25 cellular contexts compared by ENCODE assay signal in genomic region chr19:46328079-46328478, GRCh38. TPM values are rescaled to one million over a fixed set of nuclear protein-coding genes. Genes with fewer than 3 reads are reported as not detected.
"Had no signal": no experiment of that assay in that cellular context is flagged by ENCODE, and none has a peak within 500 bp of the region (broad histone marks: within the 10 kb centered on the region; RNA-seq: fewer than 3 reads in every experiment).

No MANE protein-coding gene starts in this region.

- H3K4me3 Mint-ChIP-seq: activated CD4-positive, alpha-beta T cell treated with anti-CD3 and anti-CD28 coated beads, Interleukin-2, amount 10 ng/mL, durations not matched to agents 7 days and 5 days; activated CD8-positive, alpha-beta T cell treated with anti-CD3 and anti-CD28 coated beads, Interleukin-2, amount 10 ng/mL, durations not matched to agents 7 days and 5 days; activated naive CD4-positive, alpha-beta T cell treated with anti-CD3 and anti-CD28 coated beads, Interleukin-2, amount 50 U/mL, for 24 hours; memory B cell; nephron; T-cell; T-helper 2 cell treated with Interferon-gamma antibody and Interleukin-4, amounts not matched to agents 5 μg/mL and 100 μg/mL, for 36 hours had no signal

- H3K27me3 ChIP-seq: ascending aorta, breast epithelium, neutrophil, ovary, thyroid gland had no signal

- H3K36me3 ChIP-seq: breast epithelium, neutrophil, ovary, WERI-Rb-1 had no signal

- H3K27ac Mint-ChIP-seq: activated CD4-positive, alpha-beta T cell treated with anti-CD3 and anti-CD28 coated beads, Interleukin-2, amount 10 ng/mL, durations not matched to agents 7 days and 5 days; activated CD8-positive, alpha-beta T cell treated with anti-CD3 and anti-CD28 coated beads, Interleukin-2, amount 10 ng/mL, durations not matched to agents 7 days and 5 days; activated naive CD4-positive, alpha-beta T cell treated with anti-CD3 and anti-CD28 coated beads, Interleukin-2, amount 50 U/mL, for 24 hours; memory B cell; nephron; T-cell; T-helper 2 cell treated with Interferon-gamma antibody and Interleukin-4, amounts not matched to agents 5 μg/mL and 100 μg/mL, for 36 hours had no signal

- H3K9me3 ChIP-seq: ovary, thyroid gland had no signal

- H3K9me3 Mint-ChIP-seq: activated naive CD4-positive, alpha-beta T cell treated with anti-CD3 and anti-CD28 coated beads, Interleukin-2, amount 50 U/mL, for 24 hours had no signal

- H3K4me3 ChIP-seq: ascending aorta, breast epithelium, coronary artery, ovary, psoas muscle, thyroid gland had no signal

- H3K27ac ChIP-seq: ascending aorta, breast epithelium, coronary artery, neutrophil, ovary, psoas muscle, thyroid gland, WERI-Rb-1 had no signal

- ATAC-seq: activated CD8-positive, alpha-beta T cell treated with anti-CD3 and anti-CD28 coated beads, Interleukin-2, amount 10 ng/mL, durations not matched to agents 7 days and 5 days; left cardiac atrium; psoas muscle; right cardiac atrium; stimulated activated naive CD8-positive, alpha-beta T cell treated with anti-CD3 and anti-CD28 coated beads, Interleukin-15, Interleukin-2, amounts not matched to agents 100 U/mL and 50 U/mL, for 24 hours; T-cell had no signal

- DNase-seq: activated CD4-positive, alpha-beta T cell treated with anti-CD3 and anti-CD28 coated beads, Interleukin-2, amount 10 ng/mL, durations not matched to agents 7 days and 5 days; activated CD4-positive, CD25-positive, alpha-beta regulatory T cell treated with anti-CD3 and anti-CD28 coated beads, Interleukin-2, amount 50 U/mL, for 72 hours; activated CD8-positive, alpha-beta T cell treated with anti-CD3 and anti-CD28 coated beads, Interleukin-2, amount 10 ng/mL, durations not matched to agents 7 days and 5 days; activated gamma-delta T cell treated with Interleukin-2 at 50 U/mL for 16 hours; foreskin fibroblast; left cardiac atrium; ovary; psoas muscle; right cardiac atrium; stimulated activated CD4-positive, alpha-beta T cell treated with anti-CD3 and anti-CD28 coated beads, Interleukin-12 subunit alpha, Interleukin-12 subunit beta, amount 100 ng/mL, for 4 hours; stimulated activated CD4-positive, alpha-beta T cell treated with anti-CD3 and anti-CD28 coated beads, Interleukin-4, amount 100 ng/mL, for 4 hours; stimulated activated naive CD8-positive, alpha-beta T cell treated with anti-CD3 and anti-CD28 coated beads, Interleukin-15, Interleukin-2, amounts not matched to agents 100 U/mL and 50 U/mL, for 24 hours; T-cell; thyroid gland; WERI-Rb-1 had no signal

- H3K4me1 ChIP-seq: ascending aorta, breast epithelium, psoas muscle, thyroid gland had no signal

- H3K4me1 Mint-ChIP-seq: activated CD4-positive, alpha-beta T cell treated with anti-CD3 and anti-CD28 coated beads, Interleukin-2, amount 10 ng/mL, durations not matched to agents 7 days and 5 days; activated naive CD4-positive, alpha-beta T cell treated with anti-CD3 and anti-CD28 coated beads, Interleukin-2, amount 50 U/mL, for 24 hours; nephron; T-cell had no signal

RNA-seq across cellular contexts. Expression of gene HIF3A, which starts 31.2 kb away (rescaled TPM):
- total RNA-seq: activated CD4-positive, alpha-beta T cell treated with anti-CD3 and anti-CD28 coated beads, Interleukin-2, amount 10 ng/mL, durations not matched to agents 7 days and 5 days; activated CD8-positive, alpha-beta T cell treated with anti-CD3 and anti-CD28 coated beads, Interleukin-2, amount 10 ng/mL, durations not matched to agents 7 days and 5 days; mononuclear cell; myocyte had no signal
